Comparison of ENCODE assay signal across 30 cellular contexts in genomic region chr9:128009639-128010038, GRCh38. TPM values are rescaled to one million over a fixed set of nuclear protein-coding genes. Genes with fewer than 3 reads are reported as not detected.
DNase-seq lines count a peak whose midpoint lies in the region; ATAC-seq and TF ChIP-seq lines count a peak whose summit lies in the region.
"Had no signal": no experiment of that assay in that cellular context is flagged by ENCODE, and none has a peak within 500 bp of the region (broad histone marks: within the 10 kb centered on the region; RNA-seq: fewer than 3 reads in every experiment).

No MANE protein-coding gene starts in this region.

- no peak for TF ChIP-seq CTCF in activated CD8-positive, alpha-beta T cell treated with anti-CD3 and anti-CD28 coated beads for 36 hours (IDR thresholded peaks at IDR 0.05)
- TF ChIP-seq CTCF in glutamatergic neuron (IDR thresholded peaks at IDR 0.05; ENCODE audit: partially characterized antibody, unreplicated experiment): no peak
- TF ChIP-seq CTCF in BE2C (IDR thresholded peaks at IDR 0.05; ENCODE audit: low read depth, low read length): no peak
- no peak for TF ChIP-seq CTCF in PC-3 (conservative IDR thresholded peaks at IDR 0.05; ENCODE audit: low read depth, low read length)

- WGBS in neuronal stem cell (ENCODE audit: extremely low coverage in 2 of 2, insufficient read length in 2 of 2, insufficient replicate concordance in 1 of 2), 2 donors: no CpG with 5 or more reads among the region's 9 CpGs

- H4K20me1 ChIP-seq in PC-3 (ENCODE audit: low read length): no peaks in the 10 kb centered on the region

- H3K9me2 ChIP-seq in PC-3 (replicated peaks; ENCODE audit: low read length): no peaks in the 10 kb centered on the region

- H3K4me1 Mint-ChIP-seq in activated CD8-positive, alpha-beta T cell treated with anti-CD3 and anti-CD28 coated beads, Interleukin-2, amount 10 ng/mL, durations not matched to agents 7 days and 5 days (ENCODE audit: low read depth): peaks cover 57% of the 10 kb centered on the region
- peaks cover 43% of the 10 kb centered on the region for H3K4me1 Mint-ChIP-seq in activated CD8-positive, alpha-beta T cell treated with anti-CD3 and anti-CD28 coated beads for 36 hours (ENCODE audit: low read depth)
- peaks cover 35 to 65% (median 45%) of the 10 kb centered on the region in 3 donors for H3K4me1 Mint-ChIP-seq in CD8-positive, alpha-beta memory T cell
- H3K4me1 Mint-ChIP-seq in activated naive CD8-positive, alpha-beta T cell treated with anti-CD3 and anti-CD28 coated beads, Interleukin-2, amount 50 U/mL, for 24 hours: peaks cover 50% of the 10 kb centered on the region
- peaks cover 3% of the 10 kb centered on the region for H3K4me1 Mint-ChIP-seq in glutamatergic neuron (ENCODE audit: low read depth, unreplicated experiment)

- H3K27ac ChIP-seq in CD8-positive, alpha-beta memory T cell (ENCODE audit: low read depth, low read length): no peak overlapping the region
- H3K27ac ChIP-seq in neuronal stem cell (replicated peaks; ENCODE audit: low read length): no peak overlapping the region
- H3K27ac ChIP-seq in PC-3 (ENCODE audit: low read length): no peak overlapping the region
- H3K27ac ChIP-seq: gastroesophageal sphincter, KMS-11, vagina had no signal

- no peaks in the 10 kb centered on the region for H3K79me2 ChIP-seq in PC-3 (ENCODE audit: low read length)

- H4K8ac ChIP-seq in neuronal stem cell (ENCODE audit: low read depth, low read length): no peak overlapping the region

- CTCF ChIA-PET in activated CD8-positive, alpha-beta T cell treated with anti-CD3 and anti-CD28 coated beads, Interleukin-2, amount 10 ng/mL, durations not matched to agents 7 days and 5 days (lab: Charles Lee): interaction anchor here (1.2 to 3.5 kb wide), 2 partner anchors 11 to 12 kb away, joined by 3 to 12 read pairs; no protein-coding TSS in a partner anchor
- CTCF ChIA-PET in activated CD8-positive, alpha-beta T cell treated with anti-CD3 and anti-CD28 coated beads for 36 hours (lab: Charles Lee): interaction anchor here (0.9 kb wide), 1 partner anchor 67 kb away, joined by 3 read pairs; no protein-coding TSS in a partner anchor
- CTCF ChIA-PET in CD8-positive, alpha-beta memory T cell (lab: Charles Lee): interaction anchor here (1.0 to 1.7 kb wide), 3 partner anchors 16 to 52 kb away, joined by 3 to 7 read pairs (median 4); no protein-coding TSS in a partner anchor
- CTCF ChIA-PET in PC-3 (lab: Charles Lee): no interaction called here

- intact Hi-C loops in activated CD8-positive, alpha-beta T cell treated with anti-CD3 and anti-CD28 coated beads for 36 hours (cut with micrococcal nuclease): no loop called here
- intact Hi-C loops in PC-3 (cut with micrococcal nuclease): no loop called here

- H3K23ac ChIP-seq in neuronal stem cell (ENCODE audit: low read depth, low read length, poor library complexity): no peak overlapping the region

- peaks cover 4% of the 10 kb centered on the region for H3K9me3 ChIP-seq in CD8-positive, alpha-beta memory T cell (ENCODE audit: low read length)
- H3K9me3 ChIP-seq in neuronal stem cell (replicated peaks in 1 of 2; ENCODE audit: control insufficient read depth in 2 of 2, insufficient read depth in 1 of 2, low read depth in 1 of 2, low read length in 2 of 2) (peaks cover 2 to 5% of the 10 kb centered on the region in 2 donors), BE2C (no peaks in the 10 kb centered on the region; the same call in 1 of the 2 replicates), PC-3 (ENCODE audit: low read length) (no peaks in the 10 kb centered on the region)
- H3K9me3 ChIP-seq: stomach, thyroid gland, vagina had no signal

- no peak overlapping the region for H2BK120ac ChIP-seq in neuronal stem cell (ENCODE audit: low read depth, low read length)

- no peak overlapping the region for H3K4me3 Mint-ChIP-seq in activated CD8-positive, alpha-beta T cell treated with anti-CD3 and anti-CD28 coated beads, Interleukin-2, amount 10 ng/mL, durations not matched to agents 7 days and 5 days
- no peak overlapping the region for H3K4me3 Mint-ChIP-seq in activated CD8-positive, alpha-beta T cell treated with anti-CD3 and anti-CD28 coated beads for 36 hours
- peak overlapping the region in 2 of 7 donors; percentile 51 to 53 for H3K4me3 Mint-ChIP-seq in CD8-positive, alpha-beta memory T cell
- no peak overlapping the region for H3K4me3 Mint-ChIP-seq in activated naive CD8-positive, alpha-beta T cell treated with anti-CD3 and anti-CD28 coated beads, Interleukin-2, amount 50 U/mL, for 24 hours
- no peak overlapping the region for H3K4me3 Mint-ChIP-seq in glutamatergic neuron (ENCODE audit: unreplicated experiment)

- no peak overlapping the region for H3K18ac ChIP-seq in neuronal stem cell (ENCODE audit: low read length)

- H3K79me1 ChIP-seq in neuronal stem cell (ENCODE audit: low read depth, low read length): no peaks in the 10 kb centered on the region

- H3K14ac ChIP-seq in neuronal stem cell (ENCODE audit: low read length): no peak overlapping the region

- BruUV-seq in PC-3 (replicated peaks; lab: Mats Ljungman, UMichigan): no TSS peak

- H3K4me3 ChIP-seq in CD8-positive, alpha-beta memory T cell (ENCODE audit: low read length): no peak overlapping the region
- H3K4me3 ChIP-seq in neuronal stem cell (ENCODE audit: low read length in 2 of 2): no peak overlapping the region
- H3K4me3 ChIP-seq in BE2C (ENCODE audit: low read depth, low read length): no peak overlapping the region
- no peak overlapping the region for H3K4me3 ChIP-seq in PC-3 (ENCODE audit: low read length)
- H3K4me3 ChIP-seq: gastroesophageal sphincter, stomach, thyroid gland, vagina had no signal

- H3K4me1 ChIP-seq in CD8-positive, alpha-beta memory T cell (ENCODE audit: insufficient read depth, low read length): peaks cover 64% of the 10 kb centered on the region
- peaks cover 0 to 10% of the 10 kb centered on the region in 2 donors for H3K4me1 ChIP-seq in neuronal stem cell (ENCODE audit: control insufficient read depth in 2 of 2, insufficient read depth in 1 of 2, low read depth in 1 of 2, low read length in 2 of 2)
- H3K4me1 ChIP-seq in BE2C: peaks cover 6% of the 10 kb centered on the region
- peaks cover 18% of the 10 kb centered on the region for H3K4me1 ChIP-seq in PC-3 (ENCODE audit: insufficient read depth, low read length)

- H2BK5ac ChIP-seq in neuronal stem cell (ENCODE audit: low read length): no peak overlapping the region

- H2BK15ac ChIP-seq in neuronal stem cell (ENCODE audit: low read length): no peak overlapping the region

- no peaks in the 10 kb centered on the region for H3F3A ChIP-seq in PC-3 (ENCODE audit: low read length, unreplicated experiment)

- no peaks in the 10 kb centered on the region for H3K36me3 ChIP-seq in CD8-positive, alpha-beta memory T cell (ENCODE audit: insufficient read depth, low read length)
- H3K36me3 ChIP-seq in neuronal stem cell (replicated peaks in 1 of 2; ENCODE audit: control insufficient read depth in 2 of 2, insufficient read depth in 2 of 2, low read length in 2 of 2) (no peaks in the 10 kb centered on the region), BE2C (no peaks in the 10 kb centered on the region), PC-3 (ENCODE audit: low read depth, low read length) (no peaks in the 10 kb centered on the region)
- H3K36me3 ChIP-seq: gastroesophageal sphincter, stomach, thyroid gland, vagina had no signal

- DNase-seq in activated CD8-positive, alpha-beta T cell treated with anti-CD3 and anti-CD28 coated beads, Interleukin-2, amount 10 ng/mL, durations not matched to agents 7 days and 5 days: no peak
- DNase-seq in activated CD8-positive, alpha-beta T cell treated with anti-CD3 and anti-CD28 coated beads for 36 hours: no peak
- DNase-seq in CD8-positive, alpha-beta memory T cell: no peak
- DNase-seq in activated naive CD8-positive, alpha-beta T cell treated with anti-CD3 and anti-CD28 coated beads, Interleukin-2, amount 50 U/mL, for 24 hours: no peak
- DNase-seq in neuronal stem cell (ENCODE audit: low spot score): no peak
- no peak for DNase-seq in glutamatergic neuron
- no peak for DNase-seq in BE2C
- no peak for DNase-seq in PC-3
- DNase-seq: activated CD4-positive, alpha-beta T cell treated with anti-CD3 and anti-CD28 coated beads for 48 hours; activated naive CD4-positive, alpha-beta T cell treated with Interleukin-2 at 50 U/mL for 16 hours; AML-193; aorta; effector CD4-positive, alpha-beta T cell; hypothalamus; left colon; mammary epithelial cell; MM.1S; NCI-H1930; NCI-H524 treated with DMSO at 0.1 percent for 48 hours; NK-92 treated with Interleukin-12 subunit alpha and Interleukin-12 subunit beta, amount 100 ng/mL, for 24 hours; posterior cingulate gyrus; right cardiac atrium; stimulated activated CD4-positive, alpha-beta T cell treated with anti-CD3 and anti-CD28 coated beads, Interleukin-1b, Interleukin-23, amount 100 ng/mL, for 48 hours; stomach; T1000; thyroid gland had no signal

- H3K27me3 Mint-ChIP-seq in activated CD8-positive, alpha-beta T cell treated with anti-CD3 and anti-CD28 coated beads, Interleukin-2, amount 10 ng/mL, durations not matched to agents 7 days and 5 days (ENCODE audit: low read depth): peaks cover 2% of the 10 kb centered on the region
- no peaks in the 10 kb centered on the region for H3K27me3 Mint-ChIP-seq in activated CD8-positive, alpha-beta T cell treated with anti-CD3 and anti-CD28 coated beads for 36 hours
- H3K27me3 Mint-ChIP-seq in CD8-positive, alpha-beta memory T cell: no peaks in the 10 kb centered on the region
- no peaks in the 10 kb centered on the region for H3K27me3 Mint-ChIP-seq in activated naive CD8-positive, alpha-beta T cell treated with anti-CD3 and anti-CD28 coated beads, Interleukin-2, amount 50 U/mL, for 24 hours
- H3K27me3 Mint-ChIP-seq in glutamatergic neuron (ENCODE audit: unreplicated experiment): no peaks in the 10 kb centered on the region

- H3K9ac ChIP-seq in neuronal stem cell (ENCODE audit: low read depth, low read length, poor library complexity) (no peak overlapping the region), PC-3 (ENCODE audit: low read length) (no peak overlapping the region)
- H3K9ac ChIP-seq: KMS-11 had no signal

- H2BK12ac ChIP-seq in neuronal stem cell (ENCODE audit: low read length): no peak overlapping the region

- H3K36me3 Mint-ChIP-seq in activated CD8-positive, alpha-beta T cell treated with anti-CD3 and anti-CD28 coated beads, Interleukin-2, amount 10 ng/mL, durations not matched to agents 7 days and 5 days (ENCODE audit: low read depth): peaks cover 10% of the 10 kb centered on the region
- peaks cover 9% of the 10 kb centered on the region for H3K36me3 Mint-ChIP-seq in activated CD8-positive, alpha-beta T cell treated with anti-CD3 and anti-CD28 coated beads for 36 hours (ENCODE audit: low read depth)
- peaks cover 0 to 4% (median 3%) of the 10 kb centered on the region in 3 donors for H3K36me3 Mint-ChIP-seq in CD8-positive, alpha-beta memory T cell
- H3K36me3 Mint-ChIP-seq in activated naive CD8-positive, alpha-beta T cell treated with anti-CD3 and anti-CD28 coated beads, Interleukin-2, amount 50 U/mL, for 24 hours (ENCODE audit: low read depth): peaks cover 5% of the 10 kb centered on the region
- H3K36me3 Mint-ChIP-seq in glutamatergic neuron (ENCODE audit: unreplicated experiment): peaks cover 5% of the 10 kb centered on the region

- peaks cover 3% of the 10 kb centered on the region for H3K9me3 Mint-ChIP-seq in activated CD8-positive, alpha-beta T cell treated with anti-CD3 and anti-CD28 coated beads, Interleukin-2, amount 10 ng/mL, durations not matched to agents 7 days and 5 days (ENCODE audit: insufficient read depth)
- peaks cover 6% of the 10 kb centered on the region for H3K9me3 Mint-ChIP-seq in activated CD8-positive, alpha-beta T cell treated with anti-CD3 and anti-CD28 coated beads for 36 hours
- H3K9me3 Mint-ChIP-seq in CD8-positive, alpha-beta memory T cell: peaks cover 0 to 4% (median 3%) of the 10 kb centered on the region in 5 donors
- H3K9me3 Mint-ChIP-seq in activated naive CD8-positive, alpha-beta T cell treated with anti-CD3 and anti-CD28 coated beads, Interleukin-2, amount 50 U/mL, for 24 hours: peaks cover 4% of the 10 kb centered on the region
- peaks cover 2% of the 10 kb centered on the region for H3K9me3 Mint-ChIP-seq in glutamatergic neuron (ENCODE audit: unreplicated experiment)

- no peak overlapping the region for H3K4ac ChIP-seq in neuronal stem cell (ENCODE audit: low read length)

- POLR2A ChIA-PET in activated CD8-positive, alpha-beta T cell treated with anti-CD3 and anti-CD28 coated beads, Interleukin-2, amount 10 ng/mL, durations not matched to agents 7 days and 5 days (lab: Charles Lee): no interaction called here
- POLR2A ChIA-PET in activated CD8-positive, alpha-beta T cell treated with anti-CD3 and anti-CD28 coated beads for 36 hours (lab: Charles Lee): interaction anchor here (0.5 to 1.0 kb wide), 4 partner anchors 18 to 682 kb away, joined by 3 read pairs; no protein-coding TSS in a partner anchor
- POLR2A ChIA-PET in CD8-positive, alpha-beta memory T cell (lab: Charles Lee): interaction anchor here (0.6 kb wide), 1 partner anchor 11 kb away, joined by 4 read pairs; no protein-coding TSS in a partner anchor
- POLR2A ChIA-PET in PC-3 (lab: Charles Lee; ENCODE audit: unreplicated experiment): no interaction called here

- H2AK5ac ChIP-seq in neuronal stem cell (ENCODE audit: low read depth, low read length): peak overlapping the region; percentile 32

- no peak overlapping the region for H4K91ac ChIP-seq in neuronal stem cell (ENCODE audit: low read depth, low read length, poor library complexity)

- no peak overlapping the region for H3K4me2 ChIP-seq in neuronal stem cell (ENCODE audit: insufficient read depth, low read length, poor library complexity, severe bottlenecking)
- H3K4me2 ChIP-seq in PC-3 (ENCODE audit: low read length): no peak overlapping the region
- H3K4me2 ChIP-seq: KMS-11 had no signal

- H2AFZ ChIP-seq in neuronal stem cell (ENCODE audit: low read length): no peak overlapping the region
- H2AFZ ChIP-seq in PC-3 (ENCODE audit: low read length): no peak overlapping the region

- H3K27ac Mint-ChIP-seq in activated CD8-positive, alpha-beta T cell treated with anti-CD3 and anti-CD28 coated beads, Interleukin-2, amount 10 ng/mL, durations not matched to agents 7 days and 5 days: peak overlapping the region; percentile 20
- H3K27ac Mint-ChIP-seq in activated CD8-positive, alpha-beta T cell treated with anti-CD3 and anti-CD28 coated beads for 36 hours: no peak overlapping the region
- peak overlapping the region; percentile 40 to 98 (median 94) for H3K27ac Mint-ChIP-seq in CD8-positive, alpha-beta memory T cell
- H3K27ac Mint-ChIP-seq in activated naive CD8-positive, alpha-beta T cell treated with anti-CD3 and anti-CD28 coated beads, Interleukin-2, amount 50 U/mL, for 24 hours: peak overlapping the region; percentile 73
- no peak overlapping the region for H3K27ac Mint-ChIP-seq in glutamatergic neuron (ENCODE audit: unreplicated experiment)

- H3K27me3 ChIP-seq in CD8-positive, alpha-beta memory T cell (ENCODE audit: insufficient read depth, low read length, poor library complexity, severe bottlenecking): no peaks in the 10 kb centered on the region
- H3K27me3 ChIP-seq in neuronal stem cell (ENCODE audit: control insufficient read depth in 3 of 3, insufficient read depth in 3 of 3, low read depth in 1 of 3, low read length in 3 of 3) (peaks cover 0 to 4% (median 0%) of the 10 kb centered on the region in 3 experiments), BE2C (no peaks in the 10 kb centered on the region), PC-3 (ENCODE audit: low read length) (no peaks in the 10 kb centered on the region)
- H3K27me3 ChIP-seq: gastroesophageal sphincter, stomach, thyroid gland, vagina had no signal

- ATAC-seq in activated CD8-positive, alpha-beta T cell treated with anti-CD3 and anti-CD28 coated beads, Interleukin-2, amount 10 ng/mL, durations not matched to agents 7 days and 5 days: no peak
- ATAC-seq in activated CD8-positive, alpha-beta T cell treated with anti-CD3 and anti-CD28 coated beads for 36 hours: no peak
- ATAC-seq in activated naive CD8-positive, alpha-beta T cell treated with anti-CD3 and anti-CD28 coated beads, Interleukin-2, amount 50 U/mL, for 24 hours: no peak
- ATAC-seq in PC-3: no peak
- ATAC-seq: gastroesophageal sphincter, left colon, right cardiac atrium, SK-N-SH treated with all-trans-retinoic acid at 6 μM for 48 hours had no signal

RNA-seq across cellular contexts. Expression of gene EEIG1, which starts 28.9 kb away (rescaled TPM):
- 100 to 1,000 TPM; 227 to 232 TPM for total RNA-seq in activated CD8-positive, alpha-beta T cell treated with anti-CD3 and anti-CD28 coated beads, Interleukin-2, amount 10 ng/mL, durations not matched to agents 7 days and 5 days
- total RNA-seq in activated CD8-positive, alpha-beta T cell treated with anti-CD3 and anti-CD28 coated beads for 36 hours: 10 to 100 TPM; 79.7 to 81.5 TPM
- 10 to 100 TPM; 82.2 to 93.3 TPM for total RNA-seq in CD8-positive, alpha-beta memory T cell
- 167 TPM for polyA plus RNA-seq in CD8-positive, alpha-beta memory T cell
- polyA plus RNA-seq in neuronal stem cell (2013, experiment 1 of 2): 22.0 TPM
- 22.8 TPM for polyA plus RNA-seq in neuronal stem cell (2013, experiment 2 of 2)
- total RNA-seq in glutamatergic neuron (ENCODE audit: unreplicated experiment): 15.8 TPM
- polyA plus RNA-seq in BE2C (2012; ENCODE audit: insufficient read depth, insufficient read length, low read depth): 30.7 TPM
- total RNA-seq in PC-3 (2014; rRNA removed): 10.8 and 26.1 TPM in 2 replicates

RNA-seq across cellular contexts. Expression of gene NAIF1, which starts 57.5 kb away (rescaled TPM):
- 10 to 100 TPM; 13.3 to 15.4 TPM for total RNA-seq in activated CD8-positive, alpha-beta T cell treated with anti-CD3 and anti-CD28 coated beads, Interleukin-2, amount 10 ng/mL, durations not matched to agents 7 days and 5 days
- 10 to 100 TPM in 1 of 2 experiments, 1 to 10 TPM in 1; 8.4 to 11.8 TPM for total RNA-seq in activated CD8-positive, alpha-beta T cell treated with anti-CD3 and anti-CD28 coated beads for 36 hours
- total RNA-seq in CD8-positive, alpha-beta memory T cell: 10 to 100 TPM; 13.1 to 14.0 TPM
- polyA plus RNA-seq in CD8-positive, alpha-beta memory T cell: 13.5 TPM
- 6.9 TPM for polyA plus RNA-seq in neuronal stem cell (2013, experiment 1 of 2)
- 7.8 TPM for polyA plus RNA-seq in neuronal stem cell (2013, experiment 2 of 2)
- total RNA-seq in glutamatergic neuron (ENCODE audit: unreplicated experiment) (6.2 TPM), PC-3 (2014; rRNA removed) (8.4 and 11.1 TPM in 2 replicates)
- 10.3 TPM for polyA plus RNA-seq in BE2C (2012; ENCODE audit: insufficient read depth, insufficient read length, low read depth)

RNA-seq across cellular contexts. Expression of gene SLC25A25, which starts 58.4 kb away (rescaled TPM):
- total RNA-seq in activated CD8-positive, alpha-beta T cell treated with anti-CD3 and anti-CD28 coated beads, Interleukin-2, amount 10 ng/mL, durations not matched to agents 7 days and 5 days: 10 to 100 TPM; 17.2 to 19.2 TPM
- 10 to 100 TPM; 12.9 to 14.6 TPM for total RNA-seq in activated CD8-positive, alpha-beta T cell treated with anti-CD3 and anti-CD28 coated beads for 36 hours
- total RNA-seq in CD8-positive, alpha-beta memory T cell: 10 to 100 TPM; 17.7 to 17.8 TPM
- polyA plus RNA-seq in CD8-positive, alpha-beta memory T cell: 19.8 TPM
- 7.8 TPM for polyA plus RNA-seq in neuronal stem cell (2013, experiment 1 of 2)
- 7.4 TPM for polyA plus RNA-seq in neuronal stem cell (2013, experiment 2 of 2)
- total RNA-seq in glutamatergic neuron (ENCODE audit: unreplicated experiment) (33.0 TPM), PC-3 (2014; rRNA removed) (25.2 and 37.0 TPM in 2 replicates)
- 23.7 TPM for polyA plus RNA-seq in BE2C (2012; ENCODE audit: insufficient read depth, insufficient read length, low read depth)

Comparison
In these comparisons a context has a peak if more than half of its experiments do, and no peak if none do; other contexts are left out.
1. H3K27ac Mint-ChIP-seq: peak in activated CD8-positive, alpha-beta T cell treated with anti-CD3 and anti-CD28 coated beads, Interleukin-2, amount 10 ng/mL, durations not matched to agents 7 days and 5 days (single experiment), CD8-positive, alpha-beta memory T cell (8 of 8) and activated naive CD8-positive, alpha-beta T cell treated with anti-CD3 and anti-CD28 coated beads, Interleukin-2, amount 50 U/mL, for 24 hours (single experiment); none in activated CD8-positive, alpha-beta T cell treated with anti-CD3 and anti-CD28 coated beads for 36 hours (single experiment) and glutamatergic neuron (single experiment).
2. POLR2A ChIA-PET loops: an anchor here in activated CD8-positive, alpha-beta T cell treated with anti-CD3 and anti-CD28 coated beads for 36 hours (0.5 to 1.0 kb wide) and CD8-positive, alpha-beta memory T cell (0.6 kb wide); none called in activated CD8-positive, alpha-beta T cell treated with anti-CD3 and anti-CD28 coated beads, Interleukin-2, amount 10 ng/mL, durations not matched to agents 7 days and 5 days and PC-3.